Comparison of ENCODE assay signal across 26 cellular contexts in genomic region chr6:113939825-113940224, GRCh38.
"Had no signal": no experiment of that assay in that cellular context is flagged by ENCODE, and none has a peak within 500 bp of the region (broad histone marks: within the 10 kb centered on the region; RNA-seq: fewer than 3 reads in every experiment).

No MANE protein-coding gene starts in this region.

- H3K4me1 Mint-ChIP-seq: memory B cell; natural killer cell; stimulated activated effector memory CD8-positive, alpha-beta T cell treated with anti-CD3 and anti-CD28 coated beads, Interleukin-12 subunit alpha, Interleukin-12 subunit beta, amount 100 ng/mL, for 72 hours had no signal

- H3K9me3 Mint-ChIP-seq: effector memory CD8-positive, alpha-beta T cell; memory B cell; natural killer cell; neural crest cell; stimulated activated effector memory CD8-positive, alpha-beta T cell treated with anti-CD3 and anti-CD28 coated beads, Interleukin-12 subunit alpha, Interleukin-12 subunit beta, amount 100 ng/mL, for 72 hours had no signal

- H3K27ac Mint-ChIP-seq: effector memory CD8-positive, alpha-beta T cell; memory B cell; natural killer cell; stimulated activated effector memory CD8-positive, alpha-beta T cell treated with anti-CD3 and anti-CD28 coated beads, Interleukin-12 subunit alpha, Interleukin-12 subunit beta, amount 100 ng/mL, for 72 hours had no signal

- FAIRE-seq: endometrium, islet of Langerhans, pancreas had no signal

- ATAC-seq: effector memory CD8-positive, alpha-beta T cell; heart right ventricle; left colon; natural killer cell; pancreas; sciatic nerve; stimulated activated effector memory CD8-positive, alpha-beta T cell treated with anti-CD3 and anti-CD28 coated beads, Interleukin-12 subunit alpha, Interleukin-12 subunit beta, amount 100 ng/mL, for 72 hours had no signal

- H3K4me1 ChIP-seq: esophagus squamous epithelium, pancreas, stomach, thyroid gland, vagina had no signal

- H3K4me3 Mint-ChIP-seq: effector memory CD8-positive, alpha-beta T cell; memory B cell; natural killer cell; neural crest cell; stimulated activated effector memory CD8-positive, alpha-beta T cell treated with anti-CD3 and anti-CD28 coated beads, Interleukin-12 subunit alpha, Interleukin-12 subunit beta, amount 100 ng/mL, for 72 hours had no signal

- H3K27ac ChIP-seq: esophagus squamous epithelium, heart right ventricle, neutrophil, pancreas, stomach, thyroid gland, vagina had no signal

- H3K9me3 ChIP-seq: esophagus squamous epithelium, heart right ventricle, neutrophil, pancreas, stomach, thyroid gland, vagina had no signal

- DNase-seq: cortex of kidney; effector memory CD8-positive, alpha-beta T cell; erythroblast; esophagus squamous epithelium; foreskin melanocyte; glutamatergic neuron; heart right ventricle; hippocampal formation; kidney glomerular epithelial cell; left colon; natural killer cell; pancreas; stimulated activated CD4-positive, alpha-beta T cell treated with anti-CD3 and anti-CD28 coated beads, Interleukin-2, amount 100 ng/mL, for 24 hours; stimulated activated CD4-positive, alpha-beta T cell treated with anti-CD3 and anti-CD28 coated beads, Interleukin-4, amount 100 ng/mL, for 24 hours; stimulated activated naive CD4-positive, alpha-beta T cell treated with Interleukin-2 at 50 U/mL for 16 hours; stomach; thyroid gland had no signal

- H3K4me3 ChIP-seq: esophagus squamous epithelium, heart right ventricle, lung, pancreas, stomach, thyroid gland, vagina had no signal

- H3K27me3 Mint-ChIP-seq: effector memory CD8-positive, alpha-beta T cell; memory B cell had no signal

- H3K27me3 ChIP-seq: esophagus squamous epithelium, heart right ventricle, neutrophil, pancreas, stomach, thyroid gland, vagina had no signal
